ENCODE assay signal across 28 cellular contexts in genomic region chr1:17113973-17114372, GRCh38. TPM values are rescaled to one million over a fixed set of nuclear protein-coding genes. Genes with fewer than 3 reads are reported as not detected.
A peak's percentile ranks its signal among the peaks of the same experiment; 100 is the strongest.
DNase-seq lines count a peak whose midpoint lies in the region; ATAC-seq, FAIRE-seq and TF ChIP-seq lines count a peak whose summit lies in the region.
"Had no signal": no experiment of that assay in that cellular context is flagged by ENCODE, and none has a peak within 500 bp of the region (broad histone marks: within the 10 kb centered on the region; RNA-seq: fewer than 3 reads in every experiment).

No MANE protein-coding gene starts in this region.

- WGBS in heart left ventricle, 4 donors, result 10 to 34% (median 25%) methylated on average over 4 to 7 of the region's 7 CpGs
- WGBS in K562 (ENCODE audit: insufficient coverage, low coverage, missing lambda C conversion rate), result 4% methylated on average over 7 of the region's 7 CpGs

- no peak overlapping the region for H3K9ac ChIP-seq in K562 (ENCODE audit: insufficient read depth in 1 of 2, low read depth in 2 of 2, low read length in 2 of 2)

- TF ChIP-seq EP300 in K562 (IDR thresholded peaks at IDR 0.05; ENCODE audit: low read length), result no peak

- peak in 3 of 4 donors; percentile 55 to 74 (median 72) for ATAC-seq in heart left ventricle
- ATAC-seq in left cardiac atrium, result no peak
- ATAC-seq in K562, result no peak
- no peak for ATAC-seq in HG03097 (IDR thresholded peaks at IDR 0.05; ENCODE audit: low FRiP score, unreplicated experiment)
- ATAC-seq: activated CD4-positive, alpha-beta T cell treated with anti-CD3 and anti-CD28 coated beads for 36 hours; GM23338; SK-N-SH treated with all-trans-retinoic acid at 6 μM for 48 hours had no signal

- H3K79me2 ChIP-seq in K562 (ENCODE audit: control insufficient read depth, insufficient read depth, low read length), result no peaks in the 10 kb centered on the region

- in situ Hi-C loops in K562 (cut with MboI), result no loop called here

- H3K4me1 ChIP-seq in heart left ventricle, result peaks cover 0 to 13% (median 5%) of the 10 kb centered on the region in 12 donors
- H3K4me1 ChIP-seq in K562 (replicated peaks in 1 of 2; ENCODE audit: control insufficient read depth in 2 of 2, insufficient read depth in 2 of 2, low read length in 2 of 2), result peaks cover 0 to 9% of the 10 kb centered on the region in 2 experiments; a peak in 1 of 5 replicates

- DNase-seq in heart left ventricle (peak in 1 of 5 donors; percentile 64), left cardiac atrium (no peak), K562 (ENCODE audit: extremely low read depth in 1 of 4, low spot score in 3 of 4) (no peak), myocyte (ENCODE audit: low read depth) (peak; percentile 85), COLO668 (lab: John Stamatoyannopoulos, UW; ENCODE audit: unreplicated experiment) (no peak), SKM-1 treated with dmso at 0.1 percent for 144 hours (lab: John Stamatoyannopoulos, UW; ENCODE audit: unreplicated experiment) (no peak)
- DNase-seq: activated CD4-positive, alpha-beta T cell treated with anti-CD3 and anti-CD28 coated beads for 36 hours; activated CD8-positive, alpha-beta memory T cell treated with anti-CD3 and anti-CD28 coated beads for 24 hours; activated effector memory CD4-positive, alpha-beta T cell treated with anti-CD3 and anti-CD28 coated beads, Interleukin-2, amount 50 U/mL, for 16 hours; activated naive CD8-positive, alpha-beta T cell treated with anti-CD3 and anti-CD28 coated beads, Interleukin-2, amount 10 ng/mL, durations not matched to agents 7 days and 5 days; CD8-positive, alpha-beta memory T cell; cerebellar nuclear complex; mammary epithelial cell; NCI-H1105 treated with DMSO at 0.1 percent for 48 hours; NCI-H1930; NCI-H226; small intestine; stimulated activated CD4-positive, alpha-beta T cell treated with anti-CD3 and anti-CD28 coated beads, Interleukin-2, amount 100 ng/mL, for 24 hours; stomach had no signal

- no TSS peak for BruUV-seq in K562 (replicated peaks; lab: Mats Ljungman, UMichigan)

- peaks cover 3 to 38% (median 27%) of the 10 kb centered on the region in 9 donors for H3K27me3 ChIP-seq in heart left ventricle
- H3K27me3 ChIP-seq in K562 (ENCODE audit: control insufficient read depth in 2 of 2, insufficient read depth in 2 of 2, low read length in 2 of 2), result peaks cover 21 to 38% of the 10 kb centered on the region in 2 experiments

- intact Hi-C loops in heart left ventricle (cut with DNase I) (no loop called here), left cardiac atrium (cut with DNase I) (no loop called here), K562 (cut with micrococcal nuclease) (no loop called here)

- no peak for TF ChIP-seq RAD21 in K562 (CRISPR knock-in tag; conservative IDR thresholded peaks at IDR 0.05 in 1 of 2, IDR thresholded peaks at IDR 0.05 in 1 of 2)

- H3K4me2 ChIP-seq in K562 (ENCODE audit: insufficient read depth, low read length), result no peak overlapping the region
- H3K4me2 ChIP-seq: GM23338 had no signal

- no peak for TF ChIP-seq CTCF in heart left ventricle (IDR thresholded peaks at IDR 0.05)
- TF ChIP-seq CTCF in K562 (IDR thresholded peaks at IDR 0.05 in 2 of 3, conservative IDR thresholded peaks at IDR 0.05 in 1 of 3; ENCODE audit: insufficient read depth in 2 of 3, low read depth in 1 of 3, low read length in 3 of 3), result no peak

- no peaks in the 10 kb centered on the region for H3K36me3 ChIP-seq in heart left ventricle
- H3K36me3 ChIP-seq in K562 (ENCODE audit: control insufficient read depth, insufficient read depth, low read length), result no peaks in the 10 kb centered on the region
- H3K36me3 ChIP-seq: stomach, tibial nerve had no signal

- H2AFZ ChIP-seq in K562 (ENCODE audit: low read depth, low read length), result no peak overlapping the region
- H2AFZ ChIP-seq: GM23338 had no signal

- no peak for TF ChIP-seq POLR2A in heart left ventricle (IDR thresholded peaks at IDR 0.05)
- no peak for TF ChIP-seq POLR2A in K562 (conservative IDR thresholded peaks at IDR 0.05)

- H3K27ac ChIP-seq in heart left ventricle, result no peak overlapping the region
- no peak overlapping the region for H3K27ac ChIP-seq in K562 (ENCODE audit: extremely low read depth, low read depth, low read length)
- H3K27ac ChIP-seq in temporal lobe (ENCODE audit: low read depth, low read length), result peak overlapping the region; percentile 70
- H3K27ac ChIP-seq: HL-60 had no signal

- no peak overlapping the region for H3K4me3 ChIP-seq in heart left ventricle
- H3K4me3 ChIP-seq in K562, result no peak overlapping the region
- H3K4me3 ChIP-seq: GM23338, stomach, tibial nerve had no signal

- H3K9me3 ChIP-seq in heart left ventricle (no peaks in the 10 kb centered on the region), K562 (replicated peaks; ENCODE audit: control insufficient read depth, insufficient read depth, low read depth, low read length) (no peaks in the 10 kb centered on the region)
- H3K9me3 ChIP-seq: stomach, tibial nerve had no signal

- CTCF ChIA-PET in K562 (lab: Yijun Ruan, JAX; ENCODE audit: low intra/inter-chr PET ratio), result no interaction called here

- POLR2A ChIA-PET in K562 (lab: Yijun Ruan, JAX), result interaction anchor here (0.6 to 1.1 kb wide), 3 partner anchors 11 to 22 kb away, joined by 3 read pairs; no protein-coding TSS in a partner anchor

- FAIRE-seq in K562 (lab: Jason Lieb, UNC), result no peak
- FAIRE-seq: endothelial cell of umbilical vein, GM12892, keratinocyte, small intestine had no signal

- H3K9me1 ChIP-seq in K562 (ENCODE audit: control insufficient read depth, insufficient read depth, low read length), result no peaks in the 10 kb centered on the region

- peaks cover 14% of the 10 kb centered on the region; the same call in 1 of the 2 replicates for H4K20me1 ChIP-seq in K562 (replicated peaks; ENCODE audit: control insufficient read depth, insufficient read depth, low read length)

TF ChIP-seq in K562, 482 proteins besides CTCF, POLR2A, EP300 and RAD21 (continues in another document):
- no peak for TF ChIP-seq ZNF707 (CRISPR knock-in tag; conservative IDR thresholded peaks at IDR 0.05)
- TF ChIP-seq ATF6 (CRISPR knock-in tag; IDR thresholded peaks at IDR 0.05), result no peak
- TF ChIP-seq GTF3C2 (IDR thresholded peaks at IDR 0.05; ENCODE audit: borderline replicate concordance, extremely low read depth, insufficient read length), result no peak

RNA-seq across cellular contexts. Expression of gene PADI2, which starts 5.3 kb away (rescaled TPM):
- total RNA-seq in heart left ventricle (1 to 10 TPM in 1 of 9 donors, under 1 TPM in 8; 0.12 to 2.0 (median 0.69) TPM), left cardiac atrium (1 to 10 TPM in 1 of 2 donors, under 1 TPM in 1; 0.50 to 1.2 TPM), K562 (2014; rRNA removed) (not detected in 2 replicates), K562 (2014; rRNA removed; fragmentation: Illumina TruSeq; extraction: Trizol) (not detected in 2 replicates), K562 (2015; rRNA removed; fragmentation: Illumina TruSeq; extraction: Trizol) (not detected in 2 replicates), K562 (2021) (0.11 and 0.13 TPM in 2 replicates), myocyte (352 and 536 TPM in 2 replicates), temporal lobe (0.74 TPM)
- polyA plus RNA-seq in heart left ventricle (under 1 TPM; 0.08 to 0.10 TPM), K562 (2011; rRNA removed) (0.01 TPM in 2 replicates), K562 (2014; fragmentation: Illumina TruSeq; extraction: Trizol) (not detected in 2 replicates), K562 (2014; fragmentation: Nextera tagmentation; extraction: Ambion mirVana) (under 1 TPM; 0.01 TPM), K562 (2014; rRNA removed) (not detected in 2 replicates)
- not detected in 2 replicates for total RNA-seq in K562 (2011; cell fraction: chromatin; rRNA removed; ENCODE audit: low replicate concordance)
- not detected in 2 replicates for total RNA-seq in K562 (2011; cell fraction: nucleolus; rRNA removed)
- total RNA-seq in K562 (2011; cell fraction: nucleoplasm; rRNA removed), result not detected in 2 replicates
- polyA plus RNA-seq in K562 (2011; cell fraction: cytosol; rRNA removed), result 0.03 TPM in 1 of 2 replicates, not detected in the other
- polyA plus RNA-seq in K562 (2011; cell fraction: nucleus; rRNA removed), result not detected in 2 replicates
- 0.05 TPM in 1 of 2 replicates, not detected in the other for polyA plus RNA-seq in K562 (2012)
- polyA minus RNA-seq in K562 (2011; rRNA and poly(A)+ RNA removed), result not detected in 2 replicates
- not detected in 2 replicates for polyA minus RNA-seq in K562 (2011; cell fraction: cytosol; rRNA and poly(A)+ RNA removed)
- not detected in 2 replicates for polyA minus RNA-seq in K562 (2011; cell fraction: nucleus; rRNA and poly(A)+ RNA removed)
- 54.0 TPM for polyA plus RNA-seq in myocyte (2012)
- total RNA-seq: CD8-positive, alpha-beta memory T cell; endothelial cell of umbilical vein had no signal
- polyA plus RNA-seq: CD8-positive, alpha-beta memory T cell; endothelial cell of umbilical vein had no signal

Comparison
In these comparisons a context has a peak if more than half of its experiments do, and no peak if none do; other contexts are left out.
1. ATAC-seq: peak in heart left ventricle (3 of 4); none in left cardiac atrium (0 of 2), K562 (single experiment) and HG03097 (single experiment).
2. RNA of gene PADI2, which starts 5.3 kb away (total RNA-seq): 352 to 536 TPM in myocyte; 0.50 to 1.2 TPM in left cardiac atrium, 0.74 TPM in temporal lobe (single experiment), 0.12 to 2.0 TPM in heart left ventricle and 0.11 to 0.13 TPM in K562; every median in the first group is over 100 times any median in the second.